Comparison of ENCODE assay signal across 8 cellular contexts in genomic region chr3:76231258-76231657, GRCh38.
"Had no signal": no experiment of that assay in that cellular context is flagged by ENCODE, and none has a peak within 500 bp of the region (broad histone marks: within the 10 kb centered on the region; RNA-seq: fewer than 3 reads in every experiment).

No MANE protein-coding gene starts in this region.

- FAIRE-seq: G401.6, GM12878, GM12891, GM12892, GM18507, GM19239 had no signal

- ATAC-seq: GM12878 had no signal

- H3K4me3 ChIP-seq: GM12878 had no signal

- DNase-seq: GDM1, GF-D8 had no signal
